2 cellular contexts compared by ENCODE assay signal in genomic region chr14:100199240-100199860, GRCh38.
TF ChIP-seq lines count a peak whose summit lies in the region.

No MANE protein-coding gene starts in this region.

TF ChIP-seq in HEK293, 187 proteins besides CTCF, POLR2A, EP300 and RAD21:
- TF ChIP-seq ZNF677 (tag by site-specific recombination; IDR thresholded peaks at IDR 0.05) (no peak), PRDM10 (tag by site-specific recombination; IDR thresholded peaks at IDR 0.05) (no peak), IKZF3 (tag by site-specific recombination; IDR thresholded peaks at IDR 0.05) (no peak), KLF1 (tag by site-specific recombination; IDR thresholded peaks at IDR 0.05) (no peak), ZFP3 (tag by site-specific recombination; IDR thresholded peaks at IDR 0.05; ENCODE audit: low read depth) (peak; percentile 55), GLIS1 (tag by site-specific recombination; IDR thresholded peaks at IDR 0.05) (peak; percentile 52; the same call in 1 of the 2 replicates), ZBTB17 (tag by site-specific recombination; IDR thresholded peaks at IDR 0.05) (no peak), GFI1B (tag by site-specific recombination; IDR thresholded peaks at IDR 0.05) (no peak), INSM2 (tag by site-specific recombination; IDR thresholded peaks at IDR 0.05) (no peak), TSHZ1 (tag by site-specific recombination; IDR thresholded peaks at IDR 0.05; ENCODE audit: borderline replicate concordance) (no peak), ZNF580 (tag by site-specific recombination; IDR thresholded peaks at IDR 0.05) (no peak), ZIC2 (tag by site-specific recombination; IDR thresholded peaks at IDR 0.05) (peak; percentile 94)

TF ChIP-seq in K562, 482 proteins besides CTCF, POLR2A, EP300 and RAD21:
- 0 out of 4 replicates have a peak, but pooled peaks of 1 of the 2 experiments have one; percentile 13 for TF ChIP-seq NRF1 (conservative IDR thresholded peaks at IDR 0.05 in 1 of 2, IDR thresholded peaks at IDR 0.05 in 1 of 2)
- TF ChIP-seq SETDB1 (IDR thresholded peaks at IDR 0.05; ENCODE audit: low read length): no peak
- TF ChIP-seq MTA2 (IDR thresholded peaks at IDR 0.05; ENCODE audit: low read depth): no peak
